ENCODE assay signal across 8 cellular contexts in the genomic region with DNA sequence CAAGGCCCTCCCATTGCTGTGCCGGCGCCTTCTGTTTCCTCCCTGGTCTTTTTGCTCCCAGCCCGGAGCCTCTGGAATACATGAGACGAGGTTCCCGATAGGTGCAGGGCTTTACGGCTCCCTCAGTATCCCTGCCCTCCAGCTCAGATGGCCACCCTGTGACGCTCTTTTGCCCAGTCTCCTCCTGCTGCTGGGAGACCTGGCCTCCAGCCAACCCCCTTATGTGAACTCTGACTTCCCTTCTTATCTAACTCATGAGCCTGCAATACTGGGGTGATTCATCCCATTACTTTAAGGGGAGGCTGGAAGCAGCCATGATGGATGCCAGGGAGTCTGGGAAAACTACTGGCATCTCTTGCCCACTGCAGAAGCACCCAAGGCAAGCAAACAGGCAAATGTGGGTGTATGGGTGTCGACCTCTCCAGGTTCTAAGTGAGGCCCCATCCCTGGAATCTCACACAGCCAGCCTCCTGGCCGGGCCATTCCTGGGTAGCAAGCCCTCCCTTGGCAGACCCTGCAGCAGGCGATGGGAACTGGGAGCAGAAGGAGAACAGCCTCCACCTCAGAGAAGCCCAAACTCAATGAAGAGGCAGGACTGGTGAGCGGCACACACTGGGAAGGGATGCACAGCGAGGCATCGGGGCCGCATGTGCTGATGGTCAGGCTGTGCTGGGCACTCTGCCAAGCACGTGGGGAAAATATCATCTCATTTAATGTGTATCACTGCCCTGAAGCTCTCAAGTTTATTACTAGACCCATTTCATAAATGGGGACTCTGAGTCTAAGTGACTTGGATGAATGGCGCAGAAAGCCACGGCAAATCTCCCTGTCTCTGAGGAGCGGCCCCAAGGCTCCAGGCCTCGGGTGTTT.
DNase-seq lines count a peak whose midpoint lies in the region; ATAC-seq and TF ChIP-seq lines count a peak whose summit lies in the region.

No MANE protein-coding gene starts in this region.

- H2AFZ ChIP-seq in KMS-11 (ENCODE audit: low read depth): no peak overlapping the region

- no peaks in the 10 kb centered on the region for H3K9me3 ChIP-seq in AG04450 (ENCODE audit: control insufficient read depth, insufficient read depth, low read length)

- H3K4me3 ChIP-seq in AG04450 (ENCODE audit: low read depth, low read length) (no peak overlapping the region), KMS-11 (IDR thresholded peaks at IDR 0.05; ENCODE audit: insufficient read depth, low read depth, low read length) (no peak overlapping the region)

- H3K27ac ChIP-seq in AG04450 (ENCODE audit: low read depth, low read length) (peak overlapping the region; percentile 31), KMS-11 (peak overlapping the region; percentile 99; the same call in 1 of the 2 replicates)

- ATAC-seq in central memory CD8-positive, alpha-beta T cell (replicated peaks; ENCODE audit: extremely low read depth, poor library complexity, severe bottlenecking): no peak
- ATAC-seq in HG03378 (IDR thresholded peaks at IDR 0.05; ENCODE audit: unreplicated experiment) (no peak), HG03108 (IDR thresholded peaks at IDR 0.05; ENCODE audit: unreplicated experiment) (no peak)

- H3K36me3 Mint-ChIP-seq in central memory CD8-positive, alpha-beta T cell (ENCODE audit: insufficient read depth): peaks cover 43% of the 10 kb centered on the region

- POLR2A ChIA-PET in AG04450 (lab: Yijun Ruan, JAX): no interaction called here

- peaks cover 68% of the 10 kb centered on the region for H3K4me1 ChIP-seq in KMS-11 (ENCODE audit: low read depth, poor library complexity, severe bottlenecking)

- peak; percentile 42 for DNase-seq in AG04450 (ENCODE audit: low read depth, low spot score)
- no peak for DNase-seq in central memory CD8-positive, alpha-beta T cell (ENCODE audit: low spot score in 2 of 2)
- peak; percentile 93 for DNase-seq in mesenteric fat pad (ENCODE audit: low spot score)
- DNase-seq in NCI-H128 (lab: John Stamatoyannopoulos, UW; ENCODE audit: unreplicated experiment): no peak
- no peak for DNase-seq in activated gamma-delta T cell treated with Interleukin-2 at 50 U/mL for 16 hours

- H3K27me3 ChIP-seq in AG04450 (ENCODE audit: control insufficient read depth, insufficient read depth, low read length) (no peaks in the 10 kb centered on the region), KMS-11 (ENCODE audit: insufficient read depth, low read depth) (no peaks in the 10 kb centered on the region)

- H3K27ac Mint-ChIP-seq in central memory CD8-positive, alpha-beta T cell (ENCODE audit: low read depth): peak overlapping the region; percentile 99

- peak overlapping the region; percentile 82; the same call in 1 of the 2 replicates for H3K9ac ChIP-seq in KMS-11

- TF ChIP-seq CTCF in AG04450 (IDR thresholded peaks at IDR 0.05; ENCODE audit: low read depth, low read length) (no peak), KMS-11 (conservative IDR thresholded peaks at IDR 0.05; ENCODE audit: low read depth, low read length) (no peak)

- H3K79me2 ChIP-seq in KMS-11 (ENCODE audit: insufficient read depth, low read depth): peaks cover 13% of the 10 kb centered on the region; the same call in 1 of the 2 replicates

- H3K36me3 ChIP-seq in KMS-11 (ENCODE audit: insufficient read depth): 0 out of 2 replicates have a peak, but pooled peaks cover 4% of the 10 kb centered on the region

- H3K9me3 Mint-ChIP-seq in central memory CD8-positive, alpha-beta T cell: no peaks in the 10 kb centered on the region

- H4K20me1 ChIP-seq in KMS-11 (ENCODE audit: insufficient read depth): no peaks in the 10 kb centered on the region

- peak overlapping the region; percentile 73 for H3K4me3 Mint-ChIP-seq in central memory CD8-positive, alpha-beta T cell

- H3K4me2 ChIP-seq in KMS-11: peak overlapping the region; percentile 99

- no peaks in the 10 kb centered on the region for H3K27me3 Mint-ChIP-seq in central memory CD8-positive, alpha-beta T cell

- CTCF ChIA-PET in AG04450 (lab: Charles Lee): interaction anchor here (1.2 kb wide), 1 partner anchor 96 kb away, joined by 3 read pairs; no protein-coding TSS in a partner anchor

- H3K4me1 Mint-ChIP-seq in central memory CD8-positive, alpha-beta T cell: peaks cover 100% of the 10 kb centered on the region

Comparison
In these comparisons a context has a peak if more than half of its experiments do, and no peak if none do; other contexts are left out.
1. DNase-seq: peak in AG04450 (single experiment) and mesenteric fat pad (single experiment); none in central memory CD8-positive, alpha-beta T cell (0 of 2), NCI-H128 (single experiment) and activated gamma-delta T cell treated with Interleukin-2 at 50 U/mL for 16 hours (single experiment).